Comparison of ENCODE assay signal across 13 cellular contexts in the genomic region with DNA sequence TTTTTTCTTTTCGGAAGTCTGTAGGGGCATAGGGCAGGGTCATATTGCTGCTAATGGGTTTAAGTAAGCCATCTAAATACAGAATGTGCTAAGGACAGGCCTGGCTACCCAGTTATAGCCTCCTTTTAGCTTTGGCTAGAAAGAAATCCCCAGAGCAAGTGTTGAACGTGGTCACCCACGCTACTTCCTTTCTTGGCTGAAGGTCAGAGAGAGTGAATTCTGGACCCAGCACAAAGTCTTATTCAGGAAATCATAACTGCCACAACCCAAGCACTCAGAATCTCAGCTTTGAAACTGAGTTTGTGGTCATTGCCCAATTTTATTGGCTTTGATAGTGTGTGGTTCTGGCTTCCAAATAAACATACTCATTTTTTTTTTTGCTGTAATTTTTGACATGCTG.
DNase-seq lines count a peak whose midpoint lies in the region; ATAC-seq and TF ChIP-seq lines count a peak whose summit lies in the region.
"Had no signal": no experiment of that assay in that cellular context is flagged by ENCODE, and none has a peak within 500 bp of the region (broad histone marks: within the 10 kb centered on the region; RNA-seq: fewer than 3 reads in every experiment).

No MANE protein-coding gene starts in this region.

- H3K9me2 ChIP-seq in PC-3 (replicated peaks; ENCODE audit: low read length), result no peaks in the 10 kb centered on the region

- intact Hi-C loops in PC-3 (cut with micrococcal nuclease) (loop anchor here (5.0 kb wide), 3 partner anchors 158 to 708 kb away; no protein-coding TSS in a partner anchor), gastrocnemius medialis (cut with DNase I; ENCODE audit: low total_unique reads) (loop anchor here (5.0 kb wide), 2 partner anchors 188 to 708 kb away; no protein-coding TSS in a partner anchor)

- H2AFZ ChIP-seq in PC-3 (ENCODE audit: low read length), result no peak overlapping the region

- H3K27ac ChIP-seq in PC-3 (ENCODE audit: low read length) (no peak overlapping the region), gastrocnemius medialis (peak overlapping the region; percentile 39 to 73 (median 56)), brain microvascular endothelial cell (no peak overlapping the region)

- BruUV-seq in PC-3 (replicated peaks; lab: Mats Ljungman, UMichigan), result no TSS peak

- no peak overlapping the region for H3K4me3 ChIP-seq in PC-3 (ENCODE audit: low read length)
- no peak overlapping the region for H3K4me3 ChIP-seq in fibroblast of the aortic adventitia (ENCODE audit: low read depth, low read length)
- no peak overlapping the region for H3K4me3 ChIP-seq in gastrocnemius medialis
- H3K4me3 ChIP-seq in brain microvascular endothelial cell (ENCODE audit: low read depth, low read length), result no peak overlapping the region
- H3K4me3 ChIP-seq: smooth muscle cell had no signal

- H3K4me1 ChIP-seq in PC-3 (ENCODE audit: insufficient read depth, low read length), result peaks cover 26% of the 10 kb centered on the region
- peaks cover 40 to 52% of the 10 kb centered on the region in 2 donors for H3K4me1 ChIP-seq in gastrocnemius medialis

- CTCF ChIA-PET in PC-3 (lab: Charles Lee), result no interaction called here

- POLR2A ChIA-PET in PC-3 (lab: Charles Lee; ENCODE audit: unreplicated experiment), result no interaction called here

- H3K4me2 ChIP-seq in PC-3 (ENCODE audit: low read length), result no peak overlapping the region
- H3K4me2 ChIP-seq: smooth muscle cell had no signal

- H4K20me1 ChIP-seq in PC-3 (ENCODE audit: low read length), result no peaks in the 10 kb centered on the region

- DNase-seq in PC-3 (peak; percentile 30), fibroblast of the aortic adventitia (ENCODE audit: low read depth) (peak; percentile 88), gastrocnemius medialis (peak; percentile 23 to 46), DMS53 (lab: John Stamatoyannopoulos, UW) (no peak), brain microvascular endothelial cell (no peak)
- DNase-seq: activated T-cell treated with anti-CD3 and anti-CD28 coated beads, Interleukin-2, amount 50 U/mL, for 24 hours; BE2C; HFFc6; SHP77 had no signal

- no peak overlapping the region for H3K9ac ChIP-seq in PC-3 (ENCODE audit: low read length)

- no peaks in the 10 kb centered on the region for H3F3A ChIP-seq in PC-3 (ENCODE audit: low read length, unreplicated experiment)

- H3K27me3 ChIP-seq in PC-3 (ENCODE audit: low read length) (no peaks in the 10 kb centered on the region), gastrocnemius medialis (no peaks in the 10 kb centered on the region), brain microvascular endothelial cell (replicated peaks) (no peaks in the 10 kb centered on the region)
- H3K27me3 ChIP-seq: BE2C had no signal

- H3K79me2 ChIP-seq in PC-3 (ENCODE audit: low read length), result no peaks in the 10 kb centered on the region

- H3K36me3 ChIP-seq in PC-3 (ENCODE audit: low read depth, low read length) (no peaks in the 10 kb centered on the region), gastrocnemius medialis (no peaks in the 10 kb centered on the region), brain microvascular endothelial cell (replicated peaks) (no peaks in the 10 kb centered on the region)
- H3K36me3 ChIP-seq: BE2C had no signal

- TF ChIP-seq POLR2A in gastrocnemius medialis (IDR thresholded peaks at IDR 0.05), result no peak

- ATAC-seq in GM18861 (IDR thresholded peaks at IDR 0.05; ENCODE audit: unreplicated experiment) (peak; percentile 26), PC-3 (no peak), gastrocnemius medialis (peak; percentile 48 to 54), GM18873 (IDR thresholded peaks at IDR 0.05; ENCODE audit: low FRiP score, unreplicated experiment) (no peak), HG03354 (IDR thresholded peaks at IDR 0.05; ENCODE audit: poor library complexity, severe bottlenecking, unreplicated experiment) (no peak)

- TF ChIP-seq CTCF in PC-3 (conservative IDR thresholded peaks at IDR 0.05; ENCODE audit: low read depth, low read length) (no peak), fibroblast of the aortic adventitia (IDR thresholded peaks at IDR 0.05; ENCODE audit: insufficient read depth, low read length) (no peak), gastrocnemius medialis (IDR thresholded peaks at IDR 0.05 in 4 of 5, conservative IDR thresholded peaks at IDR 0.05 in 1 of 5) (no peak), brain microvascular endothelial cell (IDR thresholded peaks at IDR 0.05; ENCODE audit: low read depth, low read length, missing control alignments) (no peak)

- H3K9me3 ChIP-seq in PC-3 (ENCODE audit: low read length), result no peaks in the 10 kb centered on the region
- no peaks in the 10 kb centered on the region for H3K9me3 ChIP-seq in gastrocnemius medialis
- H3K9me3 ChIP-seq: BE2C had no signal

- in situ Hi-C loops in gastrocnemius medialis (cut with MboI; ENCODE audit: low sequenced_read_pairs in 4 of 4) (no loop called here), brain microvascular endothelial cell (cut with HindIII; ENCODE audit: low pct_ligation_motif_present, low sequenced_read_pairs) (no loop called here)

Comparison
In these comparisons a context has a peak if more than half of its experiments do, and no peak if none do; other contexts are left out.
1. ATAC-seq: peak in GM18861 (single experiment) and gastrocnemius medialis (2 of 2); none in PC-3 (single experiment), GM18873 (single experiment) and HG03354 (single experiment).
2. DNase-seq: peak in PC-3 (single experiment), fibroblast of the aortic adventitia (single experiment) and gastrocnemius medialis (2 of 2); none in DMS53 (single experiment) and brain microvascular endothelial cell (single experiment).
3. H3K27ac ChIP-seq: peak in gastrocnemius medialis (4 of 4); none in PC-3 (single experiment) and brain microvascular endothelial cell (single experiment).